Comparison of ENCODE assay signal across 1 cellular context in the genomic region with DNA sequence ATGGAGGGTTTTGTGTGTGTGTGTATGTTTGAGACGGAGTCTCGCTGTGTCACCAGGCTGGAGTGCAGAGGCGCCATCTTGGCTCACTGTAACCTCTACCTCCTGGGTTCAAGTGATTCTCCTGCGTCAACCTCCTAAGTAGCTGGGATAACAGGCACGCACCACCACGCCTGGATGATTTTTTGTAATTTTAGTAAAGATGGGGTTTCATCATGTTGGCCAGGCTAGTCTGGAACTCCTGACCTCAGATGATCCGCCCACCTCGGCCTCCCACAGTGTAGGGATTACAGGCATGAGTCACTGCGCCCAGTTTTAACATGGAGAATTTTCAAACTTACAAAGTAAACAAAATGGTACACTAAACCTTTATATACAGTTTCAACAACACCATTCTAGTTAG.
TF ChIP-seq lines count a peak whose summit lies in the region.

No MANE protein-coding gene starts in this region.

TF ChIP-seq in GM23338, 12 proteins besides CTCF, POLR2A, EP300 and RAD21 (continued from another document):
- TF ChIP-seq, protein P1, sequence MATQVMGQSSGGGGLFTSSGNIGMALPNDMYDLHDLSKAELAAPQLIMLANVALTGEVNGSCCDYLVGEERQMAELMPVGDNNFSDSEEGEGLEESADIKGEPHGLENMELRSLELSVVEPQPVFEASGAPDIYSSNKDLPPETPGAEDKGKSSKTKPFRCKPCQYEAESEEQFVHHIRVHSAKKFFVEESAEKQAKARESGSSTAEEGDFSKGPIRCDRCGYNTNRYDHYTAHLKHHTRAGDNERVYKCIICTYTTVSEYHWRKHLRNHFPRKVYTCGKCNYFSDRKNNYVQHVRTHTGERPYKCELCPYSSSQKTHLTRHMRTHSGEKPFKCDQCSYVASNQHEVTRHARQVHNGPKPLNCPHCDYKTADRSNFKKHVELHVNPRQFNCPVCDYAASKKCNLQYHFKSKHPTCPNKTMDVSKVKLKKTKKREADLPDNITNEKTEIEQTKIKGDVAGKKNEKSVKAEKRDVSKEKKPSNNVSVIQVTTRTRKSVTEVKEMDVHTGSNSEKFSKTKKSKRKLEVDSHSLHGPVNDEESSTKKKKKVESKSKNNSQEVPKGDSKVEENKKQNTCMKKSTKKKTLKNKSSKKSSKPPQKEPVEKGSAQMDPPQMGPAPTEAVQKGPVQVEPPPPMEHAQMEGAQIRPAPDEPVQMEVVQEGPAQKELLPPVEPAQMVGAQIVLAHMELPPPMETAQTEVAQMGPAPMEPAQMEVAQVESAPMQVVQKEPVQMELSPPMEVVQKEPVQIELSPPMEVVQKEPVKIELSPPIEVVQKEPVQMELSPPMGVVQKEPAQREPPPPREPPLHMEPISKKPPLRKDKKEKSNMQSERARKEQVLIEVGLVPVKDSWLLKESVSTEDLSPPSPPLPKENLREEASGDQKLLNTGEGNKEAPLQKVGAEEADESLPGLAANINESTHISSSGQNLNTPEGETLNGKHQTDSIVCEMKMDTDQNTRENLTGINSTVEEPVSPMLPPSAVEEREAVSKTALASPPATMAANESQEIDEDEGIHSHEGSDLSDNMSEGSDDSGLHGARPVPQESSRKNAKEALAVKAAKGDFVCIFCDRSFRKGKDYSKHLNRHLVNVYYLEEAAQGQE (IDR thresholded peaks at IDR 0.05; ENCODE audit: unreplicated experiment), result no peak
- TF ChIP-seq EZH2 (IDR thresholded peaks at IDR 0.05; ENCODE audit: low read depth, unreplicated experiment), result no peak
- no peak for TF ChIP-seq EZH2phosphoT487 (IDR thresholded peaks at IDR 0.05; ENCODE audit: unreplicated experiment)
- TF ChIP-seq ZNF114 (CRISPR knock-in tag; IDR thresholded peaks at IDR 0.05), result no peak
- TF ChIP-seq, protein P2, sequence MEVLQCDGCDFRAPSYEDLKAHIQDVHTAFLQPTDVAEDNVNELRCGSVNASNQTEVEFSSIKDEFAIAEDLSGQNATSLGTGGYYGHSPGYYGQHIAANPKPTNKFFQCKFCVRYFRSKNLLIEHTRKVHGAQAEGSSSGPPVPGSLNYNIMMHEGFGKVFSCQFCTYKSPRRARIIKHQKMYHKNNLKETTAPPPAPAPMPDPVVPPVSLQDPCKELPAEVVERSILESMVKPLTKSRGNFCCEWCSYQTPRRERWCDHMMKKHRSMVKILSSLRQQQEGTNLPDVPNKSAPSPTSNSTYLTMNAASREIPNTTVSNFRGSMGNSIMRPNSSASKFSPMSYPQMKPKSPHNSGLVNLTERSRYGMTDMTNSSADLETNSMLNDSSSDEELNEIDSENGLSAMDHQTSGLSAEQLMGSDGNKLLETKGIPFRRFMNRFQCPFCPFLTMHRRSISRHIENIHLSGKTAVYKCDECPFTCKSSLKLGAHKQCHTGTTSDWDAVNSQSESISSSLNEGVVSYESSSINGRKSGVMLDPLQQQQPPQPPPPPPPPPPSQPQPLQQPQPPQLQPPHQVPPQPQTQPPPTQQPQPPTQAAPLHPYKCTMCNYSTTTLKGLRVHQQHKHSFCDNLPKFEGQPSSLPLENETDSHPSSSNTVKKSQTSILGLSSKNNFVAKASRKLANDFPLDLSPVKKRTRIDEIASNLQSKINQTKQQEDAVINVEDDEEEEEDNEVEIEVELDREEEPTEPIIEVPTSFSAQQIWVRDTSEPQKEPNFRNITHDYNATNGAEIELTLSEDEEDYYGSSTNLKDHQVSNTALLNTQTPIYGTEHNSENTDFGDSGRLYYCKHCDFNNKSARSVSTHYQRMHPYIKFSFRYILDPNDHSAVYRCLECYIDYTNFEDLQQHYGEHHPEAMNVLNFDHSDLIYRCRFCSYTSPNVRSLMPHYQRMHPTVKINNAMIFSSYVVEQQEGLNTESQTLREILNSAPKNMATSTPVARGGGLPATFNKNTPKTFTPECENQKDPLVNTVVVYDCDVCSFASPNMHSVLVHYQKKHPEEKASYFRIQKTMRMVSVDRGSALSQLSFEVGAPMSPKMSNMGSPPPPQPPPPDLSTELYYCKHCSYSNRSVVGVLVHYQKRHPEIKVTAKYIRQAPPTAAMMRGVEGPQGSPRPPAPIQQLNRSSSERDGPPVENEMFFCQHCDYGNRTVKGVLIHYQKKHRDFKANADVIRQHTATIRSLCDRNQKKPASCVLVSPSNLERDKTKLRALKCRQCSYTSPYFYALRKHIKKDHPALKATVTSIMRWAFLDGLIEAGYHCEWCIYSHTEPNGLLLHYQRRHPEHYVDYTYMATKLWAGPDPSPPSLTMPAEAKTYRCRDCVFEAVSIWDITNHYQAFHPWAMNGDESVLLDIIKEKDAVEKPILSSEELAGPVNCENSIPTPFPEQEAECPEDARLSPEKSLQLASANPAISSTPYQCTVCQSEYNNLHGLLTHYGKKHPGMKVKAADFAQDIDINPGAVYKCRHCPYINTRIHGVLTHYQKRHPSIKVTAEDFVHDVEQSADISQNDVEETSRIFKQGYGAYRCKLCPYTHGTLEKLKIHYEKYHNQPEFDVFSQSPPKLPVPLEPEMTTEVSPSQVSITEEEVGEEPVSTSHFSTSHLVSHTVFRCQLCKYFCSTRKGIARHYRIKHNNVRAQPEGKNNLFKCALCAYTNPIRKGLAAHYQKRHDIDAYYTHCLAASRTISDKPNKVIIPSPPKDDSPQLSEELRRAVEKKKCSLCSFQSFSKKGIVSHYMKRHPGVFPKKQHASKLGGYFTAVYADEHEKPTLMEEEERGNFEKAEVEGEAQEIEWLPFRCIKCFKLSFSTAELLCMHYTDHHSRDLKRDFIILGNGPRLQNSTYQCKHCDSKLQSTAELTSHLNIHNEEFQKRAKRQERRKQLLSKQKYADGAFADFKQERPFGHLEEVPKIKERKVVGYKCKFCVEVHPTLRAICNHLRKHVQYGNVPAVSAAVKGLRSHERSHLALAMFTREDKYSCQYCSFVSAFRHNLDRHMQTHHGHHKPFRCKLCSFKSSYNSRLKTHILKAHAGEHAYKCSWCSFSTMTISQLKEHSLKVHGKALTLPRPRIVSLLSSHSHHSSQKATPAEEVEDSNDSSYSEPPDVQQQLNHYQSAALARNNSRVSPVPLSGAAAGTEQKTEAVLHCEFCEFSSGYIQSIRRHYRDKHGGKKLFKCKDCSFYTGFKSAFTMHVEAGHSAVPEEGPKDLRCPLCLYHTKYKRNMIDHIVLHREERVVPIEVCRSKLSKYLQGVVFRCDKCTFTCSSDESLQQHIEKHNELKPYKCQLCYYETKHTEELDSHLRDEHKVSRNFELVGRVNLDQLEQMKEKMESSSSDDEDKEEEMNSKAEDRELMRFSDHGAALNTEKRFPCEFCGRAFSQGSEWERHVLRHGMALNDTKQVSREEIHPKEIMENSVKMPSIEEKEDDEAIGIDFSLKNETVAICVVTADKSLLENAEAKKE (CRISPR knock-in tag; IDR thresholded peaks at IDR 0.05), result no peak
- TF ChIP-seq JUNB (IDR thresholded peaks at IDR 0.05; ENCODE audit: unreplicated experiment), result no peak
- TF ChIP-seq STAT1 (IDR thresholded peaks at IDR 0.05; ENCODE audit: unreplicated experiment), result no peak
